2 cellular contexts compared by ENCODE assay signal in genomic region chr6:89347825-89348224, GRCh38.
TF ChIP-seq lines count a peak whose summit lies in the region.

No MANE protein-coding gene starts in this region.

TF ChIP-seq in SK-N-SH, 30 proteins besides CTCF, POLR2A, EP300 and RAD21 (continued from another document):
- TF ChIP-seq ZBTB33 (IDR thresholded peaks at IDR 0.05; ENCODE audit: borderline replicate concordance, low read depth) (no peak), NRF1 (IDR thresholded peaks at IDR 0.05; ENCODE audit: low read depth, low read length) (no peak), IRF3 (IDR thresholded peaks at IDR 0.05; ENCODE audit: low read depth, low read length) (no peak), CHD2 (IDR thresholded peaks at IDR 0.05; ENCODE audit: low read length, partially characterized antibody) (no peak), FOXM1 (IDR thresholded peaks at IDR 0.05; ENCODE audit: low read depth) (no peak)
TF ChIP-seq in SK-N-SH: peak in this region for 0.

TF ChIP-seq in SK-N-SH treated with all-trans-retinoic acid at 6 μM for 48 hours, 23 proteins besides CTCF, POLR2A, EP300 and RAD21 (continued from another document):
- no peak for TF ChIP-seq CSRNP3 (CRISPR knock-in tag; IDR thresholded peaks at IDR 0.05)
